Comparison of ENCODE assay signal across 9 cellular contexts in genomic region chr2:98463988-98464771, GRCh38. TPM values are rescaled to one million over a fixed set of nuclear protein-coding genes. Genes with fewer than 3 reads are reported as not detected.
A peak's percentile ranks its signal among the peaks of the same experiment; 100 is the strongest.
DNase-seq lines count a peak whose midpoint lies in the region; ATAC-seq and TF ChIP-seq lines count a peak whose summit lies in the region.
"Had no signal": no experiment of that assay in that cellular context is flagged by ENCODE, and none has a peak within 500 bp of the region (broad histone marks: within the 10 kb centered on the region; RNA-seq: fewer than 3 reads in every experiment).

No MANE protein-coding gene starts in this region.

- POLR2A ChIA-PET in CD4-positive, alpha-beta T cell (lab: Charles Lee) = interaction anchor here (0.6 to 8.8 kb wide), 19 partner anchors 8 to 751 kb away, joined by 3 to 213 read pairs (median 4); partner anchors contain the start of genes INPP4A, MGAT4A and ZAP70
- POLR2A ChIA-PET in activated CD4-positive, alpha-beta T cell treated with anti-CD3 and anti-CD28 coated beads, Interleukin-2, amount 10 ng/mL, durations not matched to agents 7 days and 5 days (lab: Charles Lee) = interaction anchor here (0.6 to 1.6 kb wide), 4 partner anchors 10 to 1598 kb away, joined by 3 to 4 read pairs (median 4); no protein-coding TSS in a partner anchor
- POLR2A ChIA-PET in MCF 10A (lab: Yijun Ruan, JAX) = no interaction called here

- no peaks in the 10 kb centered on the region for H3K27me3 Mint-ChIP-seq in CD4-positive, alpha-beta T cell
- H3K27me3 Mint-ChIP-seq in activated CD4-positive, alpha-beta T cell treated with anti-CD3 and anti-CD28 coated beads, Interleukin-2, amount 10 ng/mL, durations not matched to agents 7 days and 5 days = no peaks in the 10 kb centered on the region
- H3K27me3 Mint-ChIP-seq in memory B cell = no peaks in the 10 kb centered on the region
- no peaks in the 10 kb centered on the region for H3K27me3 Mint-ChIP-seq in MCF 10A (ENCODE audit: insufficient read depth, unreplicated experiment)

- peaks cover 94% of the 10 kb centered on the region for H3K4me1 Mint-ChIP-seq in CD4-positive, alpha-beta T cell (ENCODE audit: low read depth)
- H3K4me1 Mint-ChIP-seq in activated CD4-positive, alpha-beta T cell treated with anti-CD3 and anti-CD28 coated beads, Interleukin-2, amount 10 ng/mL, durations not matched to agents 7 days and 5 days = peaks cover 92% of the 10 kb centered on the region
- H3K4me1 Mint-ChIP-seq in memory B cell (peaks cover 54% of the 10 kb centered on the region), MCF 10A (ENCODE audit: insufficient read depth, unreplicated experiment) (peaks cover 17% of the 10 kb centered on the region)

- H3K4me3 Mint-ChIP-seq in CD4-positive, alpha-beta T cell = peak overlapping the region; percentile 89
- H3K4me3 Mint-ChIP-seq in activated CD4-positive, alpha-beta T cell treated with anti-CD3 and anti-CD28 coated beads, Interleukin-2, amount 10 ng/mL, durations not matched to agents 7 days and 5 days = peak overlapping the region; percentile 73
- peak overlapping the region; percentile 83 for H3K4me3 Mint-ChIP-seq in memory B cell
- H3K4me3 Mint-ChIP-seq in MCF 10A (ENCODE audit: unreplicated experiment) = no peak overlapping the region

- no peak for TF ChIP-seq CTCF in CD4-positive, alpha-beta T cell (IDR thresholded peaks at IDR 0.05)
- TF ChIP-seq CTCF in HL-60 (IDR thresholded peaks at IDR 0.05; ENCODE audit: insufficient read depth, low read length) (no peak), omental fat pad (IDR thresholded peaks at IDR 0.05) (no peak), MCF 10A (IDR thresholded peaks at IDR 0.05; ENCODE audit: unreplicated experiment) (no peak)

- CTCF ChIA-PET in CD4-positive, alpha-beta T cell (lab: Charles Lee) = interaction anchor here (0.9 to 5.8 kb wide), 7 partner anchors 14 to 52 kb away, joined by 3 to 27 read pairs (median 4); no protein-coding TSS in a partner anchor
- CTCF ChIA-PET in activated CD4-positive, alpha-beta T cell treated with anti-CD3 and anti-CD28 coated beads, Interleukin-2, amount 10 ng/mL, durations not matched to agents 7 days and 5 days (lab: Charles Lee) = interaction anchor here (0.6 to 7.1 kb wide), 15 partner anchors 12 to 673 kb away, joined by 3 to 60 read pairs (median 4); no protein-coding TSS in a partner anchor
- CTCF ChIA-PET in MCF 10A (lab: Yijun Ruan, JAX) = interaction anchor here (0.5 to 1.3 kb wide), 4 partner anchors 12 to 52 kb away, joined by 3 to 4 read pairs (median 4); no protein-coding TSS in a partner anchor

- BruUV-seq in MCF 10A (replicated peaks; lab: Mats Ljungman, UMichigan) = no TSS peak

- peak overlapping the region; percentile 95 for H3K27ac Mint-ChIP-seq in CD4-positive, alpha-beta T cell
- peak overlapping the region; percentile 97 for H3K27ac Mint-ChIP-seq in activated CD4-positive, alpha-beta T cell treated with anti-CD3 and anti-CD28 coated beads, Interleukin-2, amount 10 ng/mL, durations not matched to agents 7 days and 5 days
- H3K27ac Mint-ChIP-seq in memory B cell (peak overlapping the region; percentile 88), MCF 10A (ENCODE audit: low read depth, unreplicated experiment) (no peak overlapping the region)

- DNase-seq in CD4-positive, alpha-beta T cell = peak in 5 of 10 experiments; percentile 29 to 48 (median 42)
- DNase-seq in HL-60 (ENCODE audit: low read depth in 1 of 2, low spot score in 1 of 2) (peak in 1 of 2 experiments; percentile 95), memory B cell (ENCODE audit: low spot score in 2 of 2) (peak in 1 of 2 donors; percentile 17), globus pallidus (ENCODE audit: low spot score) (no peak), omental fat pad (ENCODE audit: low spot score) (no peak), MCF 10A (ENCODE audit: unreplicated experiment) (no peak)
- peak; percentile 72 for DNase-seq in activated CD4-positive, alpha-beta T cell treated with anti-CD3 and anti-CD28 coated beads, Interleukin-2, amount 10 ng/mL, durations not matched to agents 7 days and 5 days
- DNase-seq in stimulated activated CD4-positive, alpha-beta T cell treated with anti-CD3 and anti-CD28 coated beads, Interleukin-2, amount 100 ng/mL, for 48 hours = no peak
- DNase-seq: NCI-H2029 had no signal

- H3K9me3 ChIP-seq in CD4-positive, alpha-beta T cell (ENCODE audit: control insufficient read depth, low read length) = no peaks in the 10 kb centered on the region

- H3K27me3 ChIP-seq in CD4-positive, alpha-beta T cell (ENCODE audit: control insufficient read depth, insufficient read depth, low read length) = no peaks in the 10 kb centered on the region
- H3K27me3 ChIP-seq in HL-60 (ENCODE audit: insufficient read depth, poor library complexity, severe bottlenecking) = no peaks in the 10 kb centered on the region

- no peak overlapping the region for H3K4me3 ChIP-seq in HL-60 (replicated peaks; ENCODE audit: insufficient read depth, low read length)

- no peaks in the 10 kb centered on the region for H3K9me3 Mint-ChIP-seq in CD4-positive, alpha-beta T cell
- peaks cover 3% of the 10 kb centered on the region for H3K9me3 Mint-ChIP-seq in activated CD4-positive, alpha-beta T cell treated with anti-CD3 and anti-CD28 coated beads, Interleukin-2, amount 10 ng/mL, durations not matched to agents 7 days and 5 days
- H3K9me3 Mint-ChIP-seq in memory B cell (no peaks in the 10 kb centered on the region), MCF 10A (ENCODE audit: unreplicated experiment) (no peaks in the 10 kb centered on the region)

- peak; percentile 28 for ATAC-seq in CD4-positive, alpha-beta T cell (ENCODE audit: poor library complexity)
- ATAC-seq in memory B cell (ENCODE audit: low read depth) (peak; percentile 17), omental fat pad (ENCODE audit: low FRiP score) (no peak)

- peak overlapping the region; percentile 87 for H3K27ac ChIP-seq in CD4-positive, alpha-beta T cell (ENCODE audit: low read depth, low read length)
- peak overlapping the region; percentile 96 for H3K27ac ChIP-seq in HL-60 (replicated peaks)

- peaks cover 9% of the 10 kb centered on the region for H3K36me3 Mint-ChIP-seq in CD4-positive, alpha-beta T cell (ENCODE audit: low read depth)
- peaks cover 56% of the 10 kb centered on the region for H3K36me3 Mint-ChIP-seq in activated CD4-positive, alpha-beta T cell treated with anti-CD3 and anti-CD28 coated beads, Interleukin-2, amount 10 ng/mL, durations not matched to agents 7 days and 5 days (ENCODE audit: low read depth)
- H3K36me3 Mint-ChIP-seq in memory B cell (no peaks in the 10 kb centered on the region), MCF 10A (ENCODE audit: insufficient read depth, unreplicated experiment) (no peaks in the 10 kb centered on the region)

- intact Hi-C loops in CD4-positive, alpha-beta T cell (cut with DNase I, micrococcal nuclease) = loop anchor here (1.0 to 10.0 kb wide), 6 partner anchors 13 to 469 kb away; partner anchors contain the start of genes MGAT4A (in 1 of the 2) and TMEM131 (in 1 of the 2)
- intact Hi-C loops in MCF 10A (cut with micrococcal nuclease) = no loop called here

RNA-seq across cellular contexts. Expression of gene INPP4A, which starts 19.5 kb away (rescaled TPM):
- 10 to 100 TPM; 86.4 to 89.2 TPM for total RNA-seq in CD4-positive, alpha-beta T cell
- total RNA-seq in activated CD4-positive, alpha-beta T cell treated with anti-CD3 and anti-CD28 coated beads, Interleukin-2, amount 10 ng/mL, durations not matched to agents 7 days and 5 days = 100 to 1,000 TPM; 140 to 165 TPM
- total RNA-seq in omental fat pad (10 to 100 TPM; 19.6 to 32.2 (median 28.0) TPM), MCF 10A (2022) (20.8 and 21.5 TPM in 2 replicates)
